ENCODE assay signal across 9 cellular contexts in genomic region chr12:121709064-121709424, GRCh38. TPM values are rescaled to one million over a fixed set of nuclear protein-coding genes. Genes with fewer than 3 reads are reported as not detected.
DNase-seq lines count a peak whose midpoint lies in the region; ATAC-seq and TF ChIP-seq lines count a peak whose summit lies in the region.
"Not testable (repeated sequence)": the region's sequence is repeated elsewhere in the genome, so short reads cannot be mapped to it uniquely, and the experiment has no call there.
"Had no signal": no experiment of that assay in that cellular context is flagged by ENCODE, and none has a peak within 500 bp of the region (broad histone marks: within the 10 kb centered on the region; RNA-seq: fewer than 3 reads in every experiment).

No MANE protein-coding gene starts in this region.

- not testable (repeated sequence) for H3K27me3 ChIP-seq in Caco-2 (replicated peaks; ENCODE audit: control insufficient read depth, insufficient read depth, low read length); PC-9 (ENCODE audit: insufficient read depth, low read depth); esophagus muscularis mucosa; hepatocyte

- 84% methylated on average over 8 of the region's 8 CpGs for WGBS in esophagus muscularis mucosa
- 89% methylated on average over 8 of the region's 8 CpGs for WGBS in hepatocyte (ENCODE audit: low lambda C conversion rate, missing lambda C conversion rate)

- not testable (repeated sequence) for H2AFZ ChIP-seq in PC-9, hepatocyte

- H3K36me3 ChIP-seq in Caco-2 (ENCODE audit: control insufficient read depth, insufficient read depth, low read length); PC-9 (ENCODE audit: low read depth); esophagus muscularis mucosa; hepatocyte (replicated peaks; ENCODE audit: insufficient read depth, low read depth): not testable (repeated sequence)

- not testable (repeated sequence) for H4K20me1 ChIP-seq in PC-9 (ENCODE audit: insufficient read depth); hepatocyte (ENCODE audit: insufficient read depth, poor library complexity, severe bottlenecking)

- H3K9me3 Mint-ChIP-seq in Caco-2 (ENCODE audit: unreplicated experiment); HFFc6; activated naive CD4-positive, alpha-beta T cell treated with anti-CD3 and anti-CD28 coated beads, Interleukin-2, amount 50 U/mL, for 24 hours; nephron; stimulated activated naive B cell treated with anti-CD40 and anti-IgM and Interleukin-4, amounts not matched to agents 10 μg/mL and 1 μg/mL and 100 μg/mL, for 72 hours: not testable (repeated sequence)

- H3K4me1 Mint-ChIP-seq in Caco-2 (ENCODE audit: low read depth, unreplicated experiment) (peaks cover 17% of the 10 kb centered on the region), HFFc6 (ENCODE audit: low read depth) (peaks cover 37% of the 10 kb centered on the region), nephron (peaks cover 17% of the 10 kb centered on the region)
- peaks cover 12% of the 10 kb centered on the region for H3K4me1 Mint-ChIP-seq in activated naive CD4-positive, alpha-beta T cell treated with anti-CD3 and anti-CD28 coated beads, Interleukin-2, amount 50 U/mL, for 24 hours
- peaks cover 17 to 28% of the 10 kb centered on the region in 2 donors for H3K4me1 Mint-ChIP-seq in stimulated activated naive B cell treated with anti-CD40 and anti-IgM and Interleukin-4, amounts not matched to agents 10 μg/mL and 1 μg/mL and 100 μg/mL, for 72 hours

- not testable (repeated sequence) for H3K4me3 Mint-ChIP-seq in Caco-2 (ENCODE audit: unreplicated experiment); HFFc6; activated naive CD4-positive, alpha-beta T cell treated with anti-CD3 and anti-CD28 coated beads, Interleukin-2, amount 50 U/mL, for 24 hours; stimulated activated naive B cell treated with anti-CD40 and anti-IgM and Interleukin-4, amounts not matched to agents 10 μg/mL and 1 μg/mL and 100 μg/mL, for 72 hours
- H3K4me3 Mint-ChIP-seq in nephron, result peak overlapping the region in 2 of 3 experiments; percentile 55 to 65

- POLR2A ChIA-PET in Caco-2 (lab: Charles Lee); PC-9 (lab: Charles Lee; ENCODE audit: unreplicated experiment): not testable (repeated sequence)

- H3K4me1 ChIP-seq in Caco-2 (peaks cover 35% of the 10 kb centered on the region), PC-9 (replicated peaks; ENCODE audit: insufficient read depth) (peaks cover 15% of the 10 kb centered on the region), esophagus muscularis mucosa (peaks cover 18 to 45% (median 32%) of the 10 kb centered on the region in 4 donors), hepatocyte (ENCODE audit: insufficient read depth) (peaks cover 14% of the 10 kb centered on the region)

- not testable (repeated sequence) for ATAC-seq in stimulated activated naive B cell treated with anti-CD40 and anti-IgM and Interleukin-4, amounts not matched to agents 10 μg/mL and 1 μg/mL and 100 μg/mL, for 72 hours (replicated peaks)

- not testable (repeated sequence) for H3K9me2 ChIP-seq in PC-9 (ENCODE audit: insufficient read depth); hepatocyte (replicated peaks; ENCODE audit: insufficient read depth)

- not testable (repeated sequence) for TF ChIP-seq CTCF in Caco-2 (IDR thresholded peaks at IDR 0.05; ENCODE audit: insufficient read depth in 1 of 2, low read depth in 1 of 2, low read length in 1 of 2, severe bottlenecking in 1 of 2, unreplicated experiment in 1 of 2); HFFc6 (IDR thresholded peaks at IDR 0.05); PC-9 (conservative IDR thresholded peaks at IDR 0.05); esophagus muscularis mucosa (IDR thresholded peaks at IDR 0.05); hepatocyte (IDR thresholded peaks at IDR 0.05; ENCODE audit: poor library complexity); nephron (IDR thresholded peaks at IDR 0.05; ENCODE audit: unreplicated experiment in 3 of 3)

- peaks cover 12% of the 10 kb centered on the region for H3K79me2 ChIP-seq in PC-9 (ENCODE audit: low read depth)
- H3K79me2 ChIP-seq in hepatocyte, result peaks cover 13% of the 10 kb centered on the region

- H3K27ac ChIP-seq in PC-9 (peak overlapping the region; percentile 62; the same call in 1 of the 2 replicates), esophagus muscularis mucosa (replicated peaks in 1 of 4) (peak overlapping the region; percentile 84 to 93 (median 88)), hepatocyte (peak overlapping the region; percentile 94)

- not testable (repeated sequence) for DNase-seq in Caco-2; HFFc6; PC-9; esophagus muscularis mucosa (ENCODE audit: extremely low spot score); hepatocyte (ENCODE audit: low spot score); stimulated activated naive B cell treated with anti-CD40 and anti-IgM and Interleukin-4, amounts not matched to agents 10 μg/mL and 1 μg/mL and 100 μg/mL, for 72 hours

- H3K9me3 ChIP-seq in Caco-2; PC-9 (ENCODE audit: insufficient read depth, low read depth); esophagus muscularis mucosa; hepatocyte (ENCODE audit: low read depth): not testable (repeated sequence)

- not testable (repeated sequence) for BruUV-seq in Caco-2 (replicated peaks; lab: Mats Ljungman, UMichigan); PC-9 (replicated peaks; lab: Mats Ljungman, UMichigan)

- H3K4me2 ChIP-seq in PC-9, hepatocyte: not testable (repeated sequence)

- not testable (repeated sequence) for TF ChIP-seq EP300 in esophagus muscularis mucosa (IDR thresholded peaks at IDR 0.05)

- peaks cover 25% of the 10 kb centered on the region; the same call in 1 of the 2 replicates for H3F3A ChIP-seq in PC-9 (ENCODE audit: insufficient read depth, low read depth)

- TF ChIP-seq POLR2A in esophagus muscularis mucosa (IDR thresholded peaks at IDR 0.05; ENCODE audit: low read depth), result not testable (repeated sequence)

- not testable (repeated sequence) for H3K4me3 ChIP-seq in Caco-2 (ENCODE audit: low read depth, low read length); PC-9; esophagus muscularis mucosa; hepatocyte

- CTCF ChIA-PET in Caco-2 (lab: Charles Lee); PC-9 (lab: Charles Lee): not testable (repeated sequence)

- H3K36me3 Mint-ChIP-seq in Caco-2 (ENCODE audit: insufficient read depth, unreplicated experiment), result peaks cover 34% of the 10 kb centered on the region
- not testable (repeated sequence) for H3K36me3 Mint-ChIP-seq in HFFc6 (ENCODE audit: low read depth); activated naive CD4-positive, alpha-beta T cell treated with anti-CD3 and anti-CD28 coated beads, Interleukin-2, amount 50 U/mL, for 24 hours; nephron (ENCODE audit: low read depth); stimulated activated naive B cell treated with anti-CD40 and anti-IgM and Interleukin-4, amounts not matched to agents 10 μg/mL and 1 μg/mL and 100 μg/mL, for 72 hours

- intact Hi-C loops in Caco-2 (cut with micrococcal nuclease; ENCODE audit: unreplicated experiment), result loop anchor here (2.0 kb wide), 1 partner anchor 40 kb away; no protein-coding TSS in a partner anchor
- intact Hi-C loops in PC-9 (cut with micrococcal nuclease; ENCODE audit: unreplicated experiment); esophagus muscularis mucosa (cut with DNase I): not testable (repeated sequence)

- H3K27me3 Mint-ChIP-seq in Caco-2 (ENCODE audit: insufficient read depth, unreplicated experiment); HFFc6 (ENCODE audit: insufficient read depth); activated naive CD4-positive, alpha-beta T cell treated with anti-CD3 and anti-CD28 coated beads, Interleukin-2, amount 50 U/mL, for 24 hours; nephron (ENCODE audit: low read depth); stimulated activated naive B cell treated with anti-CD40 and anti-IgM and Interleukin-4, amounts not matched to agents 10 μg/mL and 1 μg/mL and 100 μg/mL, for 72 hours: not testable (repeated sequence)

- H3K27ac Mint-ChIP-seq in Caco-2 (ENCODE audit: unreplicated experiment) (peak overlapping the region; percentile 88), HFFc6 (peak overlapping the region; percentile 82), nephron (peak overlapping the region in 1 of 3 experiments; percentile 83)
- H3K27ac Mint-ChIP-seq in activated naive CD4-positive, alpha-beta T cell treated with anti-CD3 and anti-CD28 coated beads, Interleukin-2, amount 50 U/mL, for 24 hours, result peak overlapping the region; percentile 55
- H3K27ac Mint-ChIP-seq in stimulated activated naive B cell treated with anti-CD40 and anti-IgM and Interleukin-4, amounts not matched to agents 10 μg/mL and 1 μg/mL and 100 μg/mL, for 72 hours, result peak overlapping the region; percentile 47

RNA-seq across cellular contexts. Expression of gene TMEM120B, which starts 3.5 kb away (rescaled TPM):
- total RNA-seq in Caco-2 (2022), result 15.5 and 15.9 TPM in 2 replicates
- total RNA-seq in HFFc6 (2021; fragmentation: NEBNext Ultra II Directional; extraction: Animal tissue kit (Norgen Biotek cat#: 25700)), result 10 to 100 TPM in 5 of 6 experiments, 1 to 10 TPM in 1; 9.7 to 13.8 (median 12.6) TPM
- total RNA-seq in PC-9 (2021), result 10.3 and 12.4 TPM in 2 replicates
- 10 to 100 TPM in 1 of 4 donors, 1 to 10 TPM in 3; 4.5 to 14.1 (median 6.4) TPM for total RNA-seq in esophagus muscularis mucosa
- total RNA-seq in hepatocyte, result 4.7 and 9.5 TPM in 2 replicates
- 5.5 and 11.5 TPM in 2 replicates for polyA plus RNA-seq in hepatocyte

RNA-seq across cellular contexts. Expression of gene MORN3, which starts 39.6 kb away (rescaled TPM):
- total RNA-seq in Caco-2 (2022) (21.8 and 36.5 TPM in 2 replicates), PC-9 (2021) (1.8 and 2.9 TPM in 2 replicates), esophagus muscularis mucosa (1 to 10 TPM in 1 of 4 donors, under 1 TPM in 2, not detected in 1; 0.13 to 1.2 (median 0.17) TPM), hepatocyte (0.27 and 0.68 TPM in 2 replicates)
- total RNA-seq in HFFc6 (2021; fragmentation: NEBNext Ultra II Directional; extraction: Animal tissue kit (Norgen Biotek cat#: 25700)), result under 1 TPM in 5 of 6 experiments, not detected in 1; 0.14 to 0.40 (median 0.23) TPM
- polyA plus RNA-seq in hepatocyte, result 0.10 and 1.3 TPM in 2 replicates
- total RNA-seq: GM23248 had no signal
